In genomic region chr15:53312707-53313106, GRCh38 we compare ENCODE assay signal across 22 cellular contexts.
A peak's percentile ranks its signal among the peaks of the same experiment; 100 is the strongest.
DNase-seq lines count a peak whose midpoint lies in the region; ATAC-seq, FAIRE-seq and TF ChIP-seq lines count a peak whose summit lies in the region.
"Had no signal": no experiment of that assay in that cellular context is flagged by ENCODE, and none has a peak within 500 bp of the region (broad histone marks: within the 10 kb centered on the region; RNA-seq: fewer than 3 reads in every experiment).

No MANE protein-coding gene starts in this region.

- H3K36me3 ChIP-seq in bronchial epithelial cell (ENCODE audit: control insufficient read depth, insufficient read depth, low read length) (no peaks in the 10 kb centered on the region), skeletal muscle tissue (ENCODE audit: control insufficient read depth in 3 of 3, insufficient read depth in 3 of 3, low read length in 3 of 3) (no peaks in the 10 kb centered on the region), vagina (no peaks in the 10 kb centered on the region)

- DNase-seq in NCI-H146 (lab: John Stamatoyannopoulos, UW), result peak; percentile 92
- DNase-seq in bronchial epithelial cell (ENCODE audit: low read depth), result no peak
- peak; percentile 29 for DNase-seq in iPS-NIHi11 (ENCODE audit: low spot score)
- DNase-seq in NCI-H2107 treated with DMSO at 0.1 percent for 48 hours (lab: John Stamatoyannopoulos, UW; ENCODE audit: unreplicated experiment), result no peak
- no peak for DNase-seq in vagina (ENCODE audit: extremely low spot score in 2 of 2)
- DNase-seq: CD4-positive, CD25-positive, alpha-beta regulatory T cell; NCI-H1092 treated with DMSO at 0.1 percent for 48 hours; NCI-H1436; NCI-H1930; NCI-H2107; NCI-H446; NCI-H524 treated with DMSO at 0.1 percent for 48 hours; NCI-H774; SHP77; T-helper 1 cell had no signal

- H3K9ac ChIP-seq in skeletal muscle tissue (ENCODE audit: low read depth in 1 of 3, low read length in 3 of 3), result peak overlapping the region in 1 of 3 donors; percentile 63

- H3K27me3 ChIP-seq in bronchial epithelial cell (ENCODE audit: control insufficient read depth, insufficient read depth, low read length), result no peaks in the 10 kb centered on the region
- no peaks in the 10 kb centered on the region for H3K27me3 ChIP-seq in skeletal muscle tissue (ENCODE audit: control insufficient read depth in 3 of 3, insufficient read depth in 3 of 3, low read length in 3 of 3)
- H3K27me3 ChIP-seq in vagina, result no peaks in the 10 kb centered on the region

- H3K4me1 ChIP-seq in skeletal muscle tissue (ENCODE audit: control insufficient read depth in 3 of 3, insufficient read depth in 3 of 3, low read length in 3 of 3) (peaks cover 0 to 12% (median 11%) of the 10 kb centered on the region in 3 donors), vagina (no peaks in the 10 kb centered on the region)

- TF ChIP-seq POLR2A in vagina (IDR thresholded peaks at IDR 0.05), result no peak

- H3K27ac ChIP-seq in skeletal muscle tissue (ENCODE audit: low read depth, low read length) (peak overlapping the region; percentile 26), vagina (no peak overlapping the region)
- H3K27ac ChIP-seq: RWPE1 had no signal

- intact Hi-C loops in vagina (cut with DNase I), result no loop called here

- ATAC-seq in activated CD4-positive, CD25-positive, alpha-beta regulatory T cell treated with anti-CD3 and anti-CD28 coated beads, Interleukin-2, amount 50 U/mL, for 24 hours, result no peak
- ATAC-seq: Panc1 had no signal

- peak; percentile 81 for FAIRE-seq in bronchial epithelial cell (lab: Jason Lieb, UNC)
- FAIRE-seq: D721Med, G401.6, GM12891 had no signal

- H3K9me3 ChIP-seq in skeletal muscle tissue (ENCODE audit: control insufficient read depth in 3 of 3, low read length in 3 of 3) (no peaks in the 10 kb centered on the region), vagina (no peaks in the 10 kb centered on the region)

- H3K4me3 ChIP-seq in bronchial epithelial cell (ENCODE audit: low read depth, low read length), result no peak overlapping the region
- H3K4me3 ChIP-seq in skeletal muscle tissue (ENCODE audit: low read length in 3 of 3), result peak overlapping the region in 1 of 3 donors; percentile 11
- H3K4me3 ChIP-seq in vagina, result no peak overlapping the region

- no peak for TF ChIP-seq CTCF in bronchial epithelial cell (IDR thresholded peaks at IDR 0.05; ENCODE audit: insufficient read depth, low read length, severe bottlenecking)
- no peak for TF ChIP-seq CTCF in vagina (IDR thresholded peaks at IDR 0.05)

Comparison
In these comparisons a context has a peak if more than half of its experiments do, and no peak if none do; other contexts are left out.
1. DNase-seq: peak in NCI-H146 (single experiment) and iPS-NIHi11 (single experiment); none in bronchial epithelial cell (single experiment), NCI-H2107 treated with DMSO at 0.1 percent for 48 hours (single experiment) and vagina (0 of 2).